ENCODE assay signal across 24 cellular contexts in the genomic region with DNA sequence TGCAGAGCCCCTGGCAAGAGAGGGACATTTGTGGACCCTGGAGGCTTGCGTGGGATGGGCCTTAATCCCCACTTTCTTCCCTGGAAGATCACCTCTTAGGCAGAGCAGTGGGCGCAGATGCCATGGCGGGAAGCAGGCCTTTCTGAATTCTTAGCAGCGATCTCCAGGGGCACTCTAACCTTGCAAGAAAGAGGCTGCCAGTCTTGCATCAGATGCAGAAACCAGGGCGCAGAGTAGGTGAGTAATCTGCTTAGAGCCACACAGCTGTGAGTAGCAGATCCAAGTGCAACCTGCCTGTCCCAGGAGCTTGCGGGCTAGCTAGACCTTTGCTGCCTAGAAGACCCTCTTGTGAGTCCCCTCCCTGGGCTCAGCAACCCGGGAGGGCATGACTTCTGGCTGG. TPM values are rescaled to one million over a fixed set of nuclear protein-coding genes. Genes with fewer than 3 reads are reported as not detected.
A peak's percentile ranks its signal among the peaks of the same experiment; 100 is the strongest.
DNase-seq lines count a peak whose midpoint lies in the region; ATAC-seq lines count a peak whose summit lies in the region.
"Had no signal": no experiment of that assay in that cellular context is flagged by ENCODE, and none has a peak within 500 bp of the region (broad histone marks: within the 10 kb centered on the region; RNA-seq: fewer than 3 reads in every experiment).

No MANE protein-coding gene starts in this region.

- ATAC-seq in Right ventricle myocardium superior (ENCODE audit: poor library complexity) (peak; percentile 4), left ventricle myocardium superior (no peak)
- ATAC-seq: activated T-cell treated with anti-CD3 and anti-CD28 coated beads, Interleukin-2, amount 50 U/mL, for 4 hours had no signal

- DNase-seq in Right ventricle myocardium superior (no peak), left ventricle myocardium superior (no peak), RKO (ENCODE audit: low spot score) (peak; percentile 17), globus pallidus (ENCODE audit: low spot score) (peak; percentile 64), substantia nigra (lab: John Stamatoyannopoulos, UW) (peak in 12 of 49 donors; percentile 19 to 78 (median 50)), NOMO-1 treated with dmso at 0.1 percent for 144 hours (lab: John Stamatoyannopoulos, UW; ENCODE audit: unreplicated experiment) (no peak), NCI-H1930 (lab: John Stamatoyannopoulos, UW) (no peak), UCSD-AML1 (lab: John Stamatoyannopoulos, UW; ENCODE audit: unreplicated experiment) (no peak)
- DNase-seq: activated CD4-positive, alpha-beta memory T cell treated with anti-CD3 and anti-CD28 coated beads, Interleukin-2, amount 10 ng/mL, durations not matched to agents 7 days and 5 days; activated naive CD4-positive, alpha-beta T cell treated with anti-CD3 and anti-CD28 coated beads, Interleukin-2, amount 50 U/mL, for 16 hours; activated T-cell treated with anti-CD3 and anti-CD28 coated beads, Interleukin-2, amount 50 U/mL, for 4 hours; CD4-positive, CD25-positive, alpha-beta regulatory T cell; HFFc6; mammary epithelial cell; NCI-H1105; NCI-H2029 treated with DMSO at 0.1 percent for 48 hours; NCI-H226; NCI-H774; stimulated activated CD4-positive, alpha-beta T cell treated with anti-CD3 and anti-CD28 coated beads, Interleukin-12 subunit alpha, Interleukin-12 subunit beta, amount 100 ng/mL, for 4 hours; stimulated activated naive CD4-positive, alpha-beta T cell treated with Interleukin-2 at 50 U/mL for 16 hours; T1000; tibial artery had no signal

- H3K27ac ChIP-seq in substantia nigra (ENCODE audit: low read depth, low read length, poor library complexity, severe bottlenecking): peak overlapping the region; percentile 91
- H3K27ac ChIP-seq: ascending aorta, neutrophil, tibial artery had no signal

- intact Hi-C loops in Right ventricle myocardium superior (cut with DNase I) (no loop called here), left ventricle myocardium superior (cut with micrococcal nuclease) (no loop called here)

RNA-seq across cellular contexts. Expression of a gene that starts 40.0 kb away (rescaled TPM):
- 8.0 TPM for total RNA-seq in Right ventricle myocardium superior
- 8.0 TPM for total RNA-seq in left ventricle myocardium superior

Comparison
In these comparisons a context has a peak if more than half of its experiments do, and no peak if none do; other contexts are left out.
1. DNase-seq: peak in RKO (single experiment) and globus pallidus (single experiment); none in Right ventricle myocardium superior (single experiment), left ventricle myocardium superior (single experiment), NOMO-1 treated with dmso at 0.1 percent for 144 hours (single experiment), NCI-H1930 (0 of 2) and UCSD-AML1 (single experiment).